10 cellular contexts compared by ENCODE assay signal in the genomic region with DNA sequence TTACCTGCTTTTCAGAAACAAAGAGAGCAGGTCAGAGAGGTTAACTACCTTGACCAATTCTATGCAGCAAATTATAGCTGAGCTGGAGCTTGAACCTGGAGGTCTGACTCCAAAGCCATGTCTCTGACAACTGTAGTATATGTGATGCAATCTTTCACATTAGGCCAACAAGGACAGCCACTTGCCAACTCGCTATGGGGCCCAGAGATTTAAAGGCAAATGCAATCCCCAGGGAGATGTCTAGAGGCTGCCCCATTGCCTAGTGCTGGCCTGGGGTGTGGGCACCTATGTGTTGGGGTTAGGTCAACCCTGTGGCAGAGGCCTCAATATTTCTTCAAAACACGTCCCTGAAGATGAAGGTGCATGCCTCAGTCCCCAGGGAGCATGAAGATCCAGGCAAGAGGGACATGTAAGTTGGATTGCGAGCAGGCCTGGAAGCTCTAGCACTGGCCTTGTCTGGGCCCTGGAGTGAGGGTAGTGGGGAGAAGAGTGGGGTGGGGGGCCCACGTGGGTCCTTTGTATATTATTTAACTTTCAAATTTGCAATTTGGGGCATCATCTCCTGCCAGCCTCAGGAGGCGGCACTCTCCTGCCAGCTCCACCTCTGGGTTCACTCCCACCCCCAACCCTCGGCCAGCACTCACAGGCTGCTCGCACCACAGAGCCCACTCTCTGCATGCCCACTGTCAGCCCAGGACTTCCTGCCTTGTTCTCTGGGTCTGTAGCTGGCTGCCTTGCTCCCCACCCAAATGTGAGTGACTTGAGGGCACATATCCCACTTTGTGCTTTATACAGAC.
A peak's percentile ranks its signal among the peaks of the same experiment; 100 is the strongest.
DNase-seq lines count a peak whose midpoint lies in the region; ATAC-seq and TF ChIP-seq lines count a peak whose summit lies in the region.
"Had no signal": no experiment of that assay in that cellular context is flagged by ENCODE, and none has a peak within 500 bp of the region (broad histone marks: within the 10 kb centered on the region; RNA-seq: fewer than 3 reads in every experiment).

No MANE protein-coding gene starts in this region.

- DNase-seq in HL-60 (ENCODE audit: low read depth in 1 of 2, low spot score in 1 of 2): no peak
- no peak for DNase-seq in RWPE1 (ENCODE audit: low spot score)
- peak; percentile 44 for DNase-seq in germinal center (ENCODE audit: low spot score)
- DNase-seq in spleen: no peak
- DNase-seq in RKO (ENCODE audit: low spot score): no peak
- DNase-seq in NCI-H1436 treated with DMSO at 0.1 percent for 48 hours (lab: John Stamatoyannopoulos, UW): no peak
- no peak for DNase-seq in left lung
- DNase-seq: CD4-positive, alpha-beta memory T cell; NCI-H1092 treated with DMSO at 0.1 percent for 48 hours had no signal

- TF ChIP-seq POLR2A in spleen (IDR thresholded peaks at IDR 0.05): no peak

- H3K4me1 ChIP-seq in spleen (peaks cover 44 to 77% (median 68%) of the 10 kb centered on the region in 6 donors), left lung (peaks cover 27 to 80% of the 10 kb centered on the region in 2 donors)

- H3K27me3 ChIP-seq in HL-60 (ENCODE audit: insufficient read depth, poor library complexity, severe bottlenecking): no peaks in the 10 kb centered on the region
- no peaks in the 10 kb centered on the region for H3K27me3 ChIP-seq in spleen (replicated peaks in 1 of 7)
- H3K27me3 ChIP-seq in left lung: no peaks in the 10 kb centered on the region

- WGBS in spleen, 5 donors: 63 to 71% (median 69%) methylated on average over 6 to 7 of the region's 7 CpGs

- TF ChIP-seq CTCF in HL-60 (IDR thresholded peaks at IDR 0.05; ENCODE audit: insufficient read depth, low read length) (no peak), RWPE1 (conservative IDR thresholded peaks at IDR 0.05; ENCODE audit: low read depth) (no peak), spleen (IDR thresholded peaks at IDR 0.05 in 8 of 11, conservative IDR thresholded peaks at IDR 0.05 in 3 of 11) (no peak), left lung (IDR thresholded peaks at IDR 0.05) (no peak)

- H3K4me3 ChIP-seq in HL-60 (replicated peaks; ENCODE audit: insufficient read depth, low read length): no peak overlapping the region
- H3K4me3 ChIP-seq in spleen: no peak overlapping the region
- H3K4me3 ChIP-seq in left lung: no peak overlapping the region

- CTCF ChIA-PET in RWPE1 (lab: Yijun Ruan, JAX): no interaction called here

- ATAC-seq in GM18907 (IDR thresholded peaks at IDR 0.05; ENCODE audit: unreplicated experiment) (no peak), left lung (no peak)

- H3K36me3 ChIP-seq in spleen (no peaks in the 10 kb centered on the region), left lung (no peaks in the 10 kb centered on the region)

- H3K9me3 ChIP-seq in spleen: no peaks in the 10 kb centered on the region
- no peaks in the 10 kb centered on the region for H3K9me3 ChIP-seq in left lung

- H3K27ac ChIP-seq in HL-60 (replicated peaks) (peak overlapping the region; percentile 64), RWPE1 (peak overlapping the region; percentile 6; the same call in 1 of the 2 replicates), spleen (peak overlapping the region in 7 of 8 donors; percentile 24 to 91 (median 82)), left lung (peak overlapping the region in 1 of 2 donors; percentile 64)

- intact Hi-C loops in spleen (cut with DNase I; ENCODE audit: low total_unique reads) (loop anchor here (10.0 kb wide), 1 partner anchor 93 kb away; a partner anchor contains a TSS), left lung (cut with DNase I) (no loop called here)

- POLR2A ChIA-PET in RWPE1 (lab: Yijun Ruan, JAX; ENCODE audit: low non-redundant PET): no interaction called here
